In the genomic region with DNA sequence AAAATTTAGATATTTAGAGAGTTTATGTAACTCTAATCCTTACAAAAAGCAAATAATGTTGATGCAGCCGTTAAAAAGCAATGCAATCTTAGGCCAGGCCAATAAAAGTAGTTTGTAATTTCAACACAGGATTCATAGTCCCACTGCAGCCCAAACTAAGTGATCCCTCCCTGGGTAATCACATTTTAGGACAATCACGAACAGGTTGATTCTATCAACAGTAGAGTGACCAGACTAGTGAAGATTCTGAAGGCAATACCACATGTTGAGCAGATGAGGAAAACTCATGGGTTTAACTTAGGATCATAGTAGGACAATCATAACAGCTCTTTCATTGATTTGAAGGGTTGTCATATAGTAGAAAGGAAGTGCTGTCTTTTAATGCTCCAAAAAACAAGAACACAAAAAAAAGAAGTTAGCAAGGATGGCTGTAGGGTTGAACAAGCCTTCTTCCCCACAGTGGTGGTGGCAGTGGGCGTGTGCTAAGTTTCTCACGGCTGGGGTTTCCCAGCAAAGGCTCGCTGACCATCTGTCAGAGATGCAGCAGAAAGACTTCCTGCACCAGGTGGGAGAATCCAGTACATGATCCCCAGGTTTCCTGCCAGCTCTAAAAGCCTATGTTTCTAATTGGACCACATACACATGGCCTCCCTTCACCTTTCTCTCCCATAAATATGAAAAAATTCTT, we compare ENCODE assay signal across 18 cellular contexts.
DNase-seq lines count a peak whose midpoint lies in the region; ATAC-seq and TF ChIP-seq lines count a peak whose summit lies in the region.
"Had no signal": no experiment of that assay in that cellular context is flagged by ENCODE, and none has a peak within 500 bp of the region (broad histone marks: within the 10 kb centered on the region; RNA-seq: fewer than 3 reads in every experiment).

No MANE protein-coding gene starts in this region.

- no peaks in the 10 kb centered on the region for H3K27me3 ChIP-seq in muscle layer of colon (ENCODE audit: control insufficient read depth in 1 of 2, insufficient read depth in 2 of 2, low read length in 2 of 2)
- H3K27me3 ChIP-seq: BE2C, breast epithelium, tibial artery had no signal

- POLR2A ChIA-PET in GM10248 (lab: Yijun Ruan, JAX): no interaction called here

- no peaks in the 10 kb centered on the region for H3K9me3 ChIP-seq in muscle layer of colon (ENCODE audit: low read length)
- H3K9me3 ChIP-seq: BE2C, breast epithelium, tibial artery had no signal

- TF ChIP-seq CTCF in GM10248 (IDR thresholded peaks at IDR 0.05; ENCODE audit: control extremely low read depth, extremely low read depth, low read depth, missing control alignments): no peak

- no peak overlapping the region for H3K9ac ChIP-seq in muscle layer of colon (ENCODE audit: low read length)

- DNase-seq in GM10248 (ENCODE audit: extremely low spot score): peak; percentile 10
- peak; percentile 5 for DNase-seq in UCSD-AML1 (lab: John Stamatoyannopoulos, UW; ENCODE audit: unreplicated experiment)
- DNase-seq in stimulated activated naive CD4-positive, alpha-beta T cell treated with Interleukin-2 at 50 U/mL for 16 hours (lab: John Stamatoyannopoulos, UW): no peak
- DNase-seq in activated CD8-positive, alpha-beta memory T cell treated with anti-CD3 and anti-CD28 coated beads for 24 hours: no peak
- DNase-seq: activated CD4-positive, alpha-beta T cell treated with anti-CD3 and anti-CD28 coated beads, Interleukin-2, amount 50 U/mL, for 1 hour; activated T-cell treated with anti-CD3 and anti-CD28 coated beads, Interleukin-2, amount 50 U/mL, for 4 hours; BE2C; hippocampal formation; kidney glomerular epithelial cell; NCI-H1694 treated with DMSO at 0.1 percent for 48 hours; NCI-H526; PC-3; stimulated activated CD4-positive, alpha-beta T cell treated with anti-CD3 and anti-CD28 coated beads, Interleukin-4, amount 100 ng/mL, for 1 hour; tibial artery had no signal

- no peaks in the 10 kb centered on the region for H3K36me3 ChIP-seq in muscle layer of colon (ENCODE audit: insufficient read depth, low read length)
- H3K36me3 ChIP-seq: BE2C, breast epithelium, tibial artery had no signal

- H3K27ac ChIP-seq in muscle layer of colon (ENCODE audit: low read depth, low read length): peak overlapping the region; percentile 7
- H3K27ac ChIP-seq: breast epithelium, tibial artery had no signal

- CTCF ChIA-PET in GM10248 (lab: Yijun Ruan, JAX): no interaction called here

- no peak overlapping the region for H3K4me3 ChIP-seq in muscle layer of colon (ENCODE audit: low read depth in 1 of 2, low read length in 2 of 2)
- H3K4me3 ChIP-seq: breast epithelium, tibial artery had no signal

- ATAC-seq in HG02678 (IDR thresholded peaks at IDR 0.05; ENCODE audit: unreplicated experiment): peak; percentile 54
- no peak for ATAC-seq in GM21529 (IDR thresholded peaks at IDR 0.05; ENCODE audit: unreplicated experiment)
- ATAC-seq: activated T-cell treated with anti-CD3 and anti-CD28 coated beads, Interleukin-2, amount 50 U/mL, for 4 hours; PC-3 had no signal

- H3K4me1 ChIP-seq in muscle layer of colon (ENCODE audit: insufficient read depth, low read length): peaks cover 36% of the 10 kb centered on the region
- H3K4me1 ChIP-seq: breast epithelium, tibial artery had no signal

Comparison
In these comparisons a context has a peak if more than half of its experiments do, and no peak if none do; other contexts are left out.
1. DNase-seq: peak in GM10248 (single experiment) and UCSD-AML1 (single experiment); none in stimulated activated naive CD4-positive, alpha-beta T cell treated with Interleukin-2 at 50 U/mL for 16 hours (single experiment) and activated CD8-positive, alpha-beta memory T cell treated with anti-CD3 and anti-CD28 coated beads for 24 hours (single experiment).